In the genomic region with DNA sequence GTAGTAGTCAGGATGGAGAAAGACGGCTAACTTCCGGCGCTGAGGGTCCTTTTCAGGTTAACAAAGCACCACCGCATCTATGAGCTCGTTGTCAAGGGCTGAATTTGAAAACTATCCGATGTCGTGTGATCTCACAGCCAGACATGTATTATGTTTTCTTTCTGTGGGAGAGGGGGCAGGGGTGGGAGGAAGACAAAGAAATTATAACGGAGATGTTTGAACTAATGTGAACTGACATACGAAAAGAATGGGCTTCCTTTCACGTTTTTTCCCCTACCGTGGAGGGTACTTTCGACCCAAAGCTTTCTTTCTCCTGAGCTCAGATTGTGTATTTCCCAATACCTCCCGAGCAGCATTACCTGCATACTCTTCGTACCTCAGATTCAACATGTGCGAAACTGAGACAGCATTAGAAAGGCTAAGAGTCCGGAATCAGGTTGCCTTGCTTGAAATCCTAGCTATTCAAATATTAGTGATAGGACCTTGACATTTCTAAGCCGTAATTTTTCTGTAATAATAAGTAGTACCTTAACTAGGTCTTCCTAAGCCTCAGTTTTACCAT, we compare ENCODE assay signal across 8 cellular contexts.
DNase-seq lines count a peak whose midpoint lies in the region; ATAC-seq and TF ChIP-seq lines count a peak whose summit lies in the region.

No MANE protein-coding gene starts in this region.

- no peaks in the 10 kb centered on the region for H3K4me1 ChIP-seq in rectal smooth muscle tissue (ENCODE audit: control insufficient read depth, insufficient read depth, low read length)

- DNase-seq in fibroblast of mammary gland (ENCODE audit: low read depth) (no peak), middle frontal gyrus (ENCODE audit: extremely low spot score, low spot score) (no peak), putamen (ENCODE audit: low spot score) (no peak)
- no peak for DNase-seq in effector CD8-positive, alpha-beta T cell (lab: John Stamatoyannopoulos, UW)

- no peaks in the 10 kb centered on the region for H3K9me3 ChIP-seq in SU-DHL-6 (ENCODE audit: insufficient read depth, low read length)

- no peak for ATAC-seq in GM18909 (IDR thresholded peaks at IDR 0.05; ENCODE audit: poor library complexity, unreplicated experiment)

- H3K4me3 ChIP-seq in GM12875 (ENCODE audit: low read depth, low read length) = peak overlapping the region; percentile 75
- peak overlapping the region; percentile 42 for H3K4me3 ChIP-seq in SU-DHL-6 (ENCODE audit: insufficient read depth, low read length, poor library complexity, severe bottlenecking)
- H3K4me3 ChIP-seq in fibroblast of mammary gland (ENCODE audit: control insufficient read depth, low read depth, low read length) = peak overlapping the region; percentile 55
- peak overlapping the region; percentile 75 for H3K4me3 ChIP-seq in rectal smooth muscle tissue (ENCODE audit: low read length)

- H2AFZ ChIP-seq in SU-DHL-6 (ENCODE audit: low read depth, low read length, severe bottlenecking) = peak overlapping the region; percentile 58

- H3F3A ChIP-seq in SU-DHL-6 (ENCODE audit: insufficient read depth) = no peaks in the 10 kb centered on the region

- H3K27ac ChIP-seq in SU-DHL-6 (ENCODE audit: low read depth, low read length) (no peak overlapping the region), rectal smooth muscle tissue (ENCODE audit: low read depth, low read length) (no peak overlapping the region)

- H3K27me3 ChIP-seq in SU-DHL-6 (ENCODE audit: low read length) = no peaks in the 10 kb centered on the region
- H3K27me3 ChIP-seq in rectal smooth muscle tissue (ENCODE audit: control insufficient read depth, insufficient read depth, low read length) = no peaks in the 10 kb centered on the region

- H4K20me1 ChIP-seq in SU-DHL-6 (ENCODE audit: low read depth, low read length) = no peaks in the 10 kb centered on the region

- H3K4me2 ChIP-seq in SU-DHL-6 (ENCODE audit: low read depth, low read length, poor library complexity, severe bottlenecking) = peak overlapping the region; percentile 49

- no peaks in the 10 kb centered on the region for H3K9me2 ChIP-seq in SU-DHL-6 (replicated peaks; ENCODE audit: insufficient read depth, low read length)

- no peaks in the 10 kb centered on the region for H3K79me2 ChIP-seq in SU-DHL-6 (ENCODE audit: insufficient read depth, low read length)

- no peak for TF ChIP-seq CTCF in GM12875 (IDR thresholded peaks at IDR 0.05; ENCODE audit: borderline replicate concordance, insufficient read depth, low read depth, low read length)
- TF ChIP-seq CTCF in SU-DHL-6 (IDR thresholded peaks at IDR 0.05; ENCODE audit: insufficient read depth, low read length, poor library complexity, severe bottlenecking) = no peak
- TF ChIP-seq CTCF in fibroblast of mammary gland (conservative IDR thresholded peaks at IDR 0.05; ENCODE audit: control insufficient read depth, insufficient read depth, low read depth, low read length) = no peak

- no peaks in the 10 kb centered on the region for H3K36me3 ChIP-seq in SU-DHL-6 (ENCODE audit: low read length)
- H3K36me3 ChIP-seq in rectal smooth muscle tissue (ENCODE audit: control insufficient read depth, insufficient read depth, low read length) = no peaks in the 10 kb centered on the region

- H3K9ac ChIP-seq in SU-DHL-6 (ENCODE audit: low read length) (no peak overlapping the region), rectal smooth muscle tissue (ENCODE audit: low read length) (no peak overlapping the region)
